8 cellular contexts compared by ENCODE assay signal in the genomic region with DNA sequence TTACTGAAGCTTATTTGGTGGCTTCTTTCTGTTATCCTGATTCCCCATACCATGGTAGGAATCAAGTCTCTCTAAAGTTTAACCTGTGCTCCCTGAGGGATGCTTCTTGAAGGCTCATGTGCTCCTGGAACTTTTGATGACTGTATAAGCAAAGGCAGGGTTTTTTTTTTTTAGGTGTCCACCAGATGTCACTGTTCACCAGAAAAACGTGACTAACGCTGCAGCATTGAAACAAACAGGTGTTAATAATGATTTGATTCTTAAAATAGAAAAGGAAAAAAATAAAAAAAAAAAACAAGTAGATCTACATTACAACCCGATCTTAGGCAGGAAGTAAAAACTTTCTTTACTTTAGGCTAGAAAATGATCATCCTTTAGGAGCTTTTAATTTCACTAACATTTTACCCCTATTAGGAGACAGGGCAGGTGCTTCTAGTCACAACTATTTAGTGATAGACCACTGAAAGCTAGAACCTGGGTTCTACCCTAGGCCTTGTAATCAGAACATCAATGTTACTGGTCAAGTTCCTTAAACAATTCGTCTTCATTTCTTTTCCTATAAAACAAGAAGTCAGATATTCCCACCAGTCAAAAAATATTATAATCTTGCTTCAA.
DNase-seq lines count a peak whose midpoint lies in the region; ATAC-seq and TF ChIP-seq lines count a peak whose summit lies in the region.

No MANE protein-coding gene starts in this region.

- no peaks in the 10 kb centered on the region for H3K4me1 ChIP-seq in stomach

- no peak for TF ChIP-seq EP300 in stomach (IDR thresholded peaks at IDR 0.05)

- no peaks in the 10 kb centered on the region for H3K27me3 ChIP-seq in stomach

- H3K9me3 ChIP-seq in stomach: no peaks in the 10 kb centered on the region

- H3K4me3 ChIP-seq in epithelial cell of esophagus (ENCODE audit: low read length): no peak overlapping the region
- no peak overlapping the region for H3K4me3 ChIP-seq in stomach

- no peak for TF ChIP-seq POLR2A in stomach (IDR thresholded peaks at IDR 0.05)

- no peak overlapping the region for H3K27ac ChIP-seq in stomach

- WGBS in stomach, 5 donors: 5 to 10% (median 6%) methylated on average over 4 of the region's 4 CpGs

- H3K36me3 ChIP-seq in stomach: no peaks in the 10 kb centered on the region

- TF ChIP-seq CTCF in epithelial cell of esophagus (IDR thresholded peaks at IDR 0.05; ENCODE audit: insufficient read depth, low read depth, low read length, missing control alignments) (peak; percentile 56), stomach (IDR thresholded peaks at IDR 0.05) (peak in 3 of 7 experiments; percentile 25 to 32 (median 31))

- ATAC-seq in GM21717 (IDR thresholded peaks at IDR 0.05; ENCODE audit: unreplicated experiment): peak; percentile 82

- intact Hi-C loops in stomach (cut with DNase I; ENCODE audit: low total_unique reads): no loop called here

- DNase-seq in 8988T: peak; percentile 6
- DNase-seq in EH (ENCODE audit: low read depth): peak; percentile 50
- DNase-seq in HT1080 (ENCODE audit: low read depth): peak; percentile 56
- DNase-seq in OCI-M1 (lab: John Stamatoyannopoulos, UW): peak; percentile 75
- DNase-seq in epithelial cell of esophagus (ENCODE audit: low read depth): peak; percentile 72
- peak; percentile 68 for DNase-seq in pons (ENCODE audit: low spot score)
- no peak for DNase-seq in stomach
